12 cellular contexts compared by ENCODE assay signal in genomic region chr19:29678484-29679106, GRCh38. TPM values are rescaled to one million over a fixed set of nuclear protein-coding genes. Genes with fewer than 3 reads are reported as not detected.
DNase-seq lines count a peak whose midpoint lies in the region; ATAC-seq and TF ChIP-seq lines count a peak whose summit lies in the region.
"Had no signal": no experiment of that assay in that cellular context is flagged by ENCODE, and none has a peak within 500 bp of the region (broad histone marks: within the 10 kb centered on the region; RNA-seq: fewer than 3 reads in every experiment).

No MANE protein-coding gene starts in this region.

- peaks cover 4% of the 10 kb centered on the region for H3K79me2 ChIP-seq in DND-41 (ENCODE audit: insufficient read depth, low read length)

- peaks cover 88 to 93% of the 10 kb centered on the region in 2 donors for H3K4me1 Mint-ChIP-seq in immature natural killer cell

- H2AFZ ChIP-seq in DND-41 (ENCODE audit: low read depth, low read length) = no peak overlapping the region

- no peaks in the 10 kb centered on the region for H4K20me1 ChIP-seq in DND-41 (ENCODE audit: insufficient read depth, low read length)

- peak overlapping the region in 4 of 5 donors; percentile 46 to 62 (median 51) for H3K4me3 Mint-ChIP-seq in immature natural killer cell

- H3K36me3 Mint-ChIP-seq in immature natural killer cell = peaks cover 3 to 36% (median 3%) of the 10 kb centered on the region in 3 donors

- intact Hi-C loops in body of pancreas (cut with DNase I) = no loop called here
- intact Hi-C loops in gastrocnemius medialis (cut with DNase I; ENCODE audit: low total_unique reads) = no loop called here

- H3K9me3 ChIP-seq in DND-41 (ENCODE audit: insufficient read depth, low read length, severe bottlenecking) (no peaks in the 10 kb centered on the region), body of pancreas (no peaks in the 10 kb centered on the region), gastrocnemius medialis (no peaks in the 10 kb centered on the region)
- H3K9me3 ChIP-seq: Caco-2 had no signal

- H3K36me3 ChIP-seq in DND-41 (ENCODE audit: insufficient read depth, low read length) = peaks cover 32% of the 10 kb centered on the region
- no peaks in the 10 kb centered on the region for H3K36me3 ChIP-seq in body of pancreas (replicated peaks in 1 of 2; ENCODE audit: insufficient read depth in 1 of 2, low read depth in 2 of 2)
- H3K36me3 ChIP-seq in gastrocnemius medialis = peaks cover 0 to 23% of the 10 kb centered on the region in 2 donors

- TF ChIP-seq POLR2A in body of pancreas (IDR thresholded peaks at IDR 0.05) = no peak
- peak; percentile 69 to 86 for TF ChIP-seq POLR2A in gastrocnemius medialis (IDR thresholded peaks at IDR 0.05)

- H3K4me3 ChIP-seq in DND-41 (ENCODE audit: low read depth in 1 of 2, low read length in 2 of 2) (no peak overlapping the region), body of pancreas (no peak overlapping the region), gastrocnemius medialis (peak overlapping the region in 3 of 4 donors; percentile 18 to 47 (median 43))

- H3K27me3 ChIP-seq in DND-41 (ENCODE audit: insufficient read depth, low read length, poor library complexity) (no peaks in the 10 kb centered on the region), body of pancreas (no peaks in the 10 kb centered on the region), gastrocnemius medialis (no peaks in the 10 kb centered on the region)

- H3K9me3 Mint-ChIP-seq in immature natural killer cell = peaks cover 0 to 2% (median 0%) of the 10 kb centered on the region in 6 donors

- H3K27ac ChIP-seq in DND-41 (ENCODE audit: low read length) (peak overlapping the region; percentile 59), body of pancreas (no peak overlapping the region), gastrocnemius medialis (peak overlapping the region; percentile 94 to 100 (median 98))

- no peak for DNase-seq in DND-41
- DNase-seq in body of pancreas = peak in 3 of 4 donors; percentile 40 to 50 (median 49)
- DNase-seq in immature natural killer cell = no peak
- peak; percentile 96 to 99 for DNase-seq in gastrocnemius medialis
- DNase-seq in GM13976 (ENCODE audit: low spot score) = no peak
- DNase-seq in kidney glomerular epithelial cell (lab: John Stamatoyannopoulos, UW) = no peak
- DNase-seq: activated T-cell treated with anti-CD3 and anti-CD28 coated beads, Interleukin-2, amount 50 U/mL, for 48 hours; Caco-2; NCI-H1930; PC-3 had no signal

- peaks cover 23 to 38% (median 38%) of the 10 kb centered on the region in 3 donors for H3K27me3 Mint-ChIP-seq in immature natural killer cell (ENCODE audit: low read depth in 3 of 3)

- in situ Hi-C loops in gastrocnemius medialis (cut with MboI; ENCODE audit: low sequenced_read_pairs in 4 of 4) = no loop called here
- in situ Hi-C loops in GM13976 (cut with MboI; ENCODE audit: low sequenced_read_pairs, unreplicated experiment) = no loop called here

- 66 to 77% methylated on average over 9 to 20 of the region's 20 CpGs for WGBS in body of pancreas, 2 donors

- H3K4me1 ChIP-seq in DND-41 (ENCODE audit: insufficient read depth, low read length) = peaks cover 40% of the 10 kb centered on the region
- H3K4me1 ChIP-seq in body of pancreas = peaks cover 15% of the 10 kb centered on the region
- H3K4me1 ChIP-seq in gastrocnemius medialis = peaks cover 89 to 95% of the 10 kb centered on the region in 2 donors

- peak overlapping the region; percentile 91 to 100 (median 98) for H3K27ac Mint-ChIP-seq in immature natural killer cell

- TF ChIP-seq CTCF in DND-41 (IDR thresholded peaks at IDR 0.05; ENCODE audit: borderline replicate concordance, extremely low read depth, low read length, poor library complexity, severe bottlenecking) (no peak), body of pancreas (IDR thresholded peaks at IDR 0.05) (no peak), gastrocnemius medialis (IDR thresholded peaks at IDR 0.05 in 4 of 5, conservative IDR thresholded peaks at IDR 0.05 in 1 of 5) (peak in 1 of 5 experiments; percentile 42), GM13976 (IDR thresholded peaks at IDR 0.05; ENCODE audit: borderline replicate concordance, control extremely low read depth, extremely low read depth, insufficient read depth, missing control alignments) (no peak)

- ATAC-seq in DND-41 (ENCODE audit: insufficient read depth, low read depth) (no peak), body of pancreas (no peak), gastrocnemius medialis (peak; percentile 62 to 70), GM19328 (IDR thresholded peaks at IDR 0.05; ENCODE audit: unreplicated experiment) (no peak), HG02798 (IDR thresholded peaks at IDR 0.05; ENCODE audit: poor library complexity, unreplicated experiment) (no peak)
- ATAC-seq: PC-3 had no signal

- H3K4me2 ChIP-seq in DND-41 (ENCODE audit: insufficient read depth, low read length) = no peak overlapping the region

- peak overlapping the region; percentile 21; the same call in 1 of the 2 replicates for H3K9ac ChIP-seq in DND-41 (ENCODE audit: low read depth, low read length)

RNA-seq across cellular contexts. Expression of gene PLEKHF1, which starts 13.3 kb away (rescaled TPM):
- total RNA-seq in body of pancreas (10 to 100 TPM; 13.5 to 16.5 TPM), gastrocnemius medialis (100 to 1,000 TPM in 3 of 4 donors, 10 to 100 TPM in 1; 69.1 to 164 (median 135) TPM)
- 100 to 1,000 TPM; 107 to 244 (median 141) TPM for polyA plus RNA-seq in immature natural killer cell

RNA-seq across cellular contexts. Expression of gene C19orf12, which starts 36.5 kb away (rescaled TPM):
- total RNA-seq in body of pancreas (10 to 100 TPM; 18.2 to 23.7 TPM), gastrocnemius medialis (100 to 1,000 TPM in 1 of 4 donors, 10 to 100 TPM in 3; 54.4 to 142 (median 69.8) TPM)
- 10 to 100 TPM; 32.4 to 68.3 (median 60.3) TPM for polyA plus RNA-seq in immature natural killer cell

Comparison
In these comparisons a context has a peak if more than half of its experiments do, and no peak if none do; other contexts are left out.
1. ATAC-seq: peak in gastrocnemius medialis (2 of 2); none in DND-41 (single experiment), body of pancreas (single experiment), GM19328 (single experiment) and HG02798 (single experiment).
2. DNase-seq: peak in body of pancreas (3 of 4) and gastrocnemius medialis (2 of 2); none in DND-41 (single experiment), immature natural killer cell (0 of 3), GM13976 (single experiment) and kidney glomerular epithelial cell (single experiment).
3. H3K27ac ChIP-seq: peak in DND-41 (single experiment) and gastrocnemius medialis (4 of 4); none in body of pancreas (0 of 4).
4. H3K4me3 ChIP-seq: peak in gastrocnemius medialis (3 of 4); none in DND-41 (0 of 2) and body of pancreas (0 of 2).
5. POLR2A ChIP-seq: peak in gastrocnemius medialis (2 of 2); none in body of pancreas (0 of 3).
6. RNA of gene PLEKHF1, which starts 13.3 kb away (total RNA-seq): 69.1 to 164 TPM in gastrocnemius medialis; 13.5 to 16.5 TPM in body of pancreas; every median in the first group is over 4 times any median in the second.